Comparison of ENCODE assay signal across 9 cellular contexts in genomic region chr2:166494140-166494544, GRCh38. TPM values are rescaled to one million over a fixed set of nuclear protein-coding genes. Genes with fewer than 3 reads are reported as not detected.
DNase-seq lines count a peak whose midpoint lies in the region; ATAC-seq, FAIRE-seq and TF ChIP-seq lines count a peak whose summit lies in the region.
"Had no signal": no experiment of that assay in that cellular context is flagged by ENCODE, and none has a peak within 500 bp of the region (broad histone marks: within the 10 kb centered on the region; RNA-seq: fewer than 3 reads in every experiment).

TSS of gene SCN7A (minus strand) at chr2:166494249. CDS start at chr2:166477696, 16,553 bp downstream.

- H3K27me3 Mint-ChIP-seq in H9 (ENCODE audit: low read depth), result peaks cover 20% of the 10 kb centered on the region
- peaks cover 0 to 2% of the 10 kb centered on the region in 2 donors for H3K27me3 Mint-ChIP-seq in CD8-positive, alpha-beta memory T cell

- H4K20me1 ChIP-seq in H9 (ENCODE audit: control insufficient read depth, insufficient read depth, insufficient read length) (no peaks in the 10 kb centered on the region), SK-N-SH (ENCODE audit: insufficient read depth) (no peaks in the 10 kb centered on the region)

- H3K18ac ChIP-seq in H9 (ENCODE audit: insufficient read length, low read depth, low read length), result peak within 1 kb of the TSS; percentile 67

- peak within 1 kb of the TSS in 1 of 3 experiments; percentile 70; a peak in 1 of 7 replicates for H3K27ac Mint-ChIP-seq in H9
- H3K27ac Mint-ChIP-seq in CD8-positive, alpha-beta memory T cell, result peak within 1 kb of the TSS in 1 of 8 donors; percentile 74
- H3K27ac Mint-ChIP-seq: activated naive CD8-positive, alpha-beta T cell treated with anti-CD3 and anti-CD28 coated beads, Interleukin-2, amount 10 ng/mL, durations not matched to agents 7 days and 5 days had no signal

- no CpG with 5 or more reads among the region's 14 CpGs for WGBS in H9 (ENCODE audit: extremely low coverage, insufficient read length, low lambda C conversion rate)
- whole genome bisulfite sequencing in SK-N-SH (ENCODE audit: low lambda C conversion rate), result 5% methylated on average over 14 of the region's 14 CpGs

- TF ChIP-seq CTCF in H9 (conservative IDR thresholded peaks at IDR 0.05) (no peak), SK-N-SH (IDR thresholded peaks at IDR 0.05) (no peak)

- POLR2A ChIA-PET in SK-N-SH (lab: Yijun Ruan, JAX), result interaction anchor here (0.6 to 1.1 kb wide), 2 partner anchors 113 to 118 kb away, joined by 3 read pairs; partner anchors contain the start of gene SCN9A
- POLR2A ChIA-PET in CD8-positive, alpha-beta memory T cell (lab: Charles Lee), result no interaction called here

- no peak within 1 kb of the TSS for H2BK12ac ChIP-seq in H9 (ENCODE audit: insufficient read length, low read depth, low read length)

- H2AFZ ChIP-seq in H9 (ENCODE audit: low read length), result peak within 1 kb of the TSS; percentile 98
- H2AFZ ChIP-seq in SK-N-SH (ENCODE audit: low read depth), result peak within 1 kb of the TSS; percentile 69

- H2BK15ac ChIP-seq in H9 (ENCODE audit: low read depth, low read length), result no peak within 1 kb of the TSS

- H4K8ac ChIP-seq in H9 (replicated peaks; ENCODE audit: insufficient read length, low read depth, low read length), result no peak within 1 kb of the TSS

- no peak within 1 kb of the TSS for H2BK20ac ChIP-seq in H9 (ENCODE audit: low read depth, low read length, poor library complexity, severe bottlenecking)

- intact Hi-C loops in left ventricle myocardium superior (cut with micrococcal nuclease), result no loop called here

- H3K4me1 ChIP-seq in H9 (ENCODE audit: insufficient read depth, low read length), result no peaks in the 10 kb centered on the region
- peaks cover 0 to 9% of the 10 kb centered on the region in 2 experiments; a peak in 2 of 4 replicates for H3K4me1 ChIP-seq in SK-N-SH (ENCODE audit: control insufficient read depth in 1 of 2, insufficient read depth in 2 of 2, low read depth in 1 of 2, low read length in 1 of 2)
- no peaks in the 10 kb centered on the region for H3K4me1 ChIP-seq in CD8-positive, alpha-beta memory T cell (ENCODE audit: insufficient read depth, low read length)

- no peak for TF ChIP-seq EP300 in SK-N-SH (IDR thresholded peaks at IDR 0.05; ENCODE audit: borderline replicate concordance in 1 of 2, low read depth in 1 of 2, low read length in 1 of 2)

- TF ChIP-seq RAD21 in SK-N-SH (IDR thresholded peaks at IDR 0.05; ENCODE audit: low read length), result no peak

- no peak within 1 kb of the TSS for H3K56ac ChIP-seq in H9 (ENCODE audit: insufficient read length, low read depth, low read length)

- H3K4me3 Mint-ChIP-seq in H9, result peak within 1 kb of the TSS; percentile 73 to 86
- peak within 1 kb of the TSS in 1 of 7 donors; percentile 56 for H3K4me3 Mint-ChIP-seq in CD8-positive, alpha-beta memory T cell
- H3K4me3 Mint-ChIP-seq: activated naive CD8-positive, alpha-beta T cell treated with anti-CD3 and anti-CD28 coated beads, Interleukin-2, amount 10 ng/mL, durations not matched to agents 7 days and 5 days had no signal

- ATAC-seq in left ventricle myocardium superior, result peak; percentile 97

- no peaks in the 10 kb centered on the region for H3K9me3 Mint-ChIP-seq in H9
- peaks cover 0 to 5% (median 2%) of the 10 kb centered on the region in 5 donors for H3K9me3 Mint-ChIP-seq in CD8-positive, alpha-beta memory T cell
- H3K9me3 Mint-ChIP-seq: activated naive CD8-positive, alpha-beta T cell treated with anti-CD3 and anti-CD28 coated beads, Interleukin-2, amount 10 ng/mL, durations not matched to agents 7 days and 5 days had no signal

- H2AK5ac ChIP-seq in H9 (ENCODE audit: insufficient read length, low read length), result no peak within 1 kb of the TSS

- FAIRE-seq in GM12892 (lab: Jason Lieb, UNC), result no peak

- peaks cover 9 to 13% of the 10 kb centered on the region in 2 experiments; a peak in 3 of 4 replicates for H3K4me1 Mint-ChIP-seq in H9
- H3K4me1 Mint-ChIP-seq in CD8-positive, alpha-beta memory T cell, result no peaks in the 10 kb centered on the region
- H3K4me1 Mint-ChIP-seq: activated naive CD8-positive, alpha-beta T cell treated with anti-CD3 and anti-CD28 coated beads, Interleukin-2, amount 10 ng/mL, durations not matched to agents 7 days and 5 days had no signal

- H3K27me3 ChIP-seq in H9 (ENCODE audit: insufficient read depth, low read length), result no peaks in the 10 kb centered on the region
- no peaks in the 10 kb centered on the region for H3K27me3 ChIP-seq in SK-N-SH (ENCODE audit: insufficient read depth)
- no peaks in the 10 kb centered on the region for H3K27me3 ChIP-seq in CD8-positive, alpha-beta memory T cell (ENCODE audit: insufficient read depth, low read length, poor library complexity, severe bottlenecking)

- peak within 1 kb of the TSS; percentile 35 to 46; a peak in 3 of 4 replicates for H3K4me3 ChIP-seq in SK-N-SH (ENCODE audit: low read depth in 2 of 2, low read length in 1 of 2)
- H3K4me3 ChIP-seq in CD8-positive, alpha-beta memory T cell (ENCODE audit: low read length), result no peak within 1 kb of the TSS

- no peak within 1 kb of the TSS for H4K91ac ChIP-seq in H9 (ENCODE audit: insufficient read length, low read depth, low read length)

- no peak within 1 kb of the TSS for H3K4ac ChIP-seq in H9 (ENCODE audit: low read depth, low read length)

- H3K23me2 ChIP-seq in H9 (ENCODE audit: insufficient read length, low read depth, low read length, poor library complexity, severe bottlenecking), result peaks cover 6% of the 10 kb centered on the region

- CTCF ChIA-PET in SK-N-SH (lab: Yijun Ruan, JAX), result interaction anchor here (1.0 to 3.5 kb wide), 3 partner anchors 22 to 118 kb away, joined by 3 to 12 read pairs (median 3); partner anchors contain the start of gene SCN9A
- CTCF ChIA-PET in CD8-positive, alpha-beta memory T cell (lab: Charles Lee), result no interaction called here

- H3K9me3 ChIP-seq in H9 (ENCODE audit: control insufficient read depth, low read depth, low read length) (no peaks in the 10 kb centered on the region), SK-N-SH (no peaks in the 10 kb centered on the region)
- no peaks in the 10 kb centered on the region for H3K9me3 ChIP-seq in CD8-positive, alpha-beta memory T cell (ENCODE audit: low read length)

- H3K79me2 ChIP-seq in H9 (ENCODE audit: insufficient read depth, low read length), result no peaks in the 10 kb centered on the region
- no peaks in the 10 kb centered on the region for H3K79me2 ChIP-seq in SK-N-SH (ENCODE audit: insufficient read depth)

- H4K5ac ChIP-seq in H9 (ENCODE audit: insufficient read length, low read depth, low read length), result no peak within 1 kb of the TSS

- no peaks in the 10 kb centered on the region for H3K36me3 ChIP-seq in SK-N-SH (replicated peaks in 1 of 2; ENCODE audit: control insufficient read depth in 1 of 2, insufficient read depth in 2 of 2, low read length in 1 of 2)
- no peaks in the 10 kb centered on the region for H3K36me3 ChIP-seq in CD8-positive, alpha-beta memory T cell (ENCODE audit: insufficient read depth, low read length)

- peak within 1 kb of the TSS; percentile 70 for H3K4me2 ChIP-seq in H9 (ENCODE audit: insufficient read depth, insufficient read length, low read length)
- H3K4me2 ChIP-seq in SK-N-SH, result peak within 1 kb of the TSS; percentile 76

- H3K14ac ChIP-seq in H9 (ENCODE audit: insufficient read depth, low read length), result 0 out of 2 replicates have a peak within 1 kb of the TSS, but pooled peaks have one; percentile 22

- no peak within 1 kb of the TSS for H3K23ac ChIP-seq in H9 (ENCODE audit: insufficient read length, low read depth, low read length)

- no peaks in the 10 kb centered on the region for H3F3A ChIP-seq in SK-N-SH (replicated peaks; ENCODE audit: insufficient read depth)

- DNase-seq in H9, result peak; percentile 62
- peak; percentile 63 for DNase-seq in SK-N-SH
- DNase-seq in left ventricle myocardium superior, result peak; percentile 94
- peak; percentile 82 for DNase-seq in retina
- no peak for DNase-seq in activated CD4-positive, alpha-beta T cell treated with anti-CD3 and anti-CD28 coated beads for 4 hours
- no peak for DNase-seq in CD8-positive, alpha-beta memory T cell
- no peak for DNase-seq in activated naive CD4-positive, alpha-beta T cell treated with Interleukin-2 at 50 U/mL for 16 hours
- DNase-seq in GM12892 (ENCODE audit: insufficient read length), result no peak
- DNase-seq: activated naive CD8-positive, alpha-beta T cell treated with anti-CD3 and anti-CD28 coated beads, Interleukin-2, amount 10 ng/mL, durations not matched to agents 7 days and 5 days had no signal

- H3K9ac ChIP-seq in H9 (ENCODE audit: extremely low read depth, insufficient read length, low read length), result peak within 1 kb of the TSS; percentile 45
- H3K9ac ChIP-seq in SK-N-SH, result no peak within 1 kb of the TSS

- TF ChIP-seq POLR2A in GM12892 (IDR thresholded peaks at IDR 0.05; ENCODE audit: low read depth, low read length), result no peak

- no peak within 1 kb of the TSS for H3K27ac ChIP-seq in H9 (ENCODE audit: insufficient read length, low read depth, low read length)
- H3K27ac ChIP-seq in SK-N-SH (ENCODE audit: low read depth in 2 of 2, low read length in 1 of 2), result no peak within 1 kb of the TSS; a peak in 1 of 4 replicates
- H3K27ac ChIP-seq in CD8-positive, alpha-beta memory T cell (ENCODE audit: low read depth, low read length), result no peak within 1 kb of the TSS

- H3K9me2 ChIP-seq in SK-N-SH, result no peaks in the 10 kb centered on the region

- no peak within 1 kb of the TSS for H2BK5ac ChIP-seq in H9 (ENCODE audit: insufficient read length, low read length)

- H2BK120ac ChIP-seq in H9 (ENCODE audit: low read depth, low read length, poor library complexity, severe bottlenecking), result no peak within 1 kb of the TSS

- H3K79me1 ChIP-seq in H9 (ENCODE audit: insufficient read depth, low read depth, low read length, poor library complexity, severe bottlenecking), result no peaks in the 10 kb centered on the region

- H3T11ph ChIP-seq in H9 (ENCODE audit: low read length), result no peak within 1 kb of the TSS

- no peaks in the 10 kb centered on the region for H3K36me3 Mint-ChIP-seq in H9 (ENCODE audit: insufficient read depth in 1 of 3, low read depth in 3 of 3)
- no peaks in the 10 kb centered on the region for H3K36me3 Mint-ChIP-seq in CD8-positive, alpha-beta memory T cell
- H3K36me3 Mint-ChIP-seq: activated naive CD8-positive, alpha-beta T cell treated with anti-CD3 and anti-CD28 coated beads, Interleukin-2, amount 10 ng/mL, durations not matched to agents 7 days and 5 days had no signal

TF ChIP-seq in SK-N-SH, 30 proteins besides CTCF, POLR2A, EP300 and RAD21 (continues in another document):
- TF ChIP-seq FOXJ3 (CRISPR knock-in tag; IDR thresholded peaks at IDR 0.05) (0 out of 2 replicates have a peak, but pooled peaks have one; percentile 24), MAX (IDR thresholded peaks at IDR 0.05; ENCODE audit: low read depth) (no peak), JUND (IDR thresholded peaks at IDR 0.05) (no peak)

RNA-seq across cellular contexts. Expression of gene SCN7A, which starts in this region (rescaled TPM):
- total RNA-seq in H9 (2021) (0.07 and 0.11 TPM in 2 replicates), left ventricle myocardium superior (28.5 TPM)
- 0.02 and 0.05 TPM in 2 replicates for polyA plus RNA-seq in SK-N-SH (2012; rRNA removed)
- polyA plus RNA-seq in SK-N-SH (2012; cell fraction: cytosol; rRNA removed), result 0.04 and 0.05 TPM in 2 replicates
- 0.02 TPM in 2 replicates for polyA plus RNA-seq in SK-N-SH (2012; cell fraction: nucleus; rRNA removed)
- total RNA-seq in CD8-positive, alpha-beta memory T cell, result not detected
- polyA plus RNA-seq in CD8-positive, alpha-beta memory T cell, result not detected
- not detected for polyA plus RNA-seq in GM12892 (2012; ENCODE audit: missing spikeins)
- total RNA-seq: activated naive CD8-positive, alpha-beta T cell treated with anti-CD3 and anti-CD28 coated beads, Interleukin-2, amount 10 ng/mL, durations not matched to agents 7 days and 5 days had no signal

Comparison
In these comparisons a context has a peak if more than half of its experiments do, and no peak if none do; other contexts are left out.
1. RNA of gene SCN7A (total RNA-seq): 28.5 TPM in left ventricle myocardium superior (single experiment); 0.07 to 0.11 TPM in H9 and not detected in CD8-positive, alpha-beta memory T cell; every median in the first group is over 10 times any median in the second.
2. Peak in DNase-seq, H3K9ac ChIP-seq and H3K4me2 ChIP-seq in H9; RNA of the gene not detected or under 1 TPM.
3. Peak in DNase-seq, H3K4me3 ChIP-seq and H3K4me2 ChIP-seq in SK-N-SH; RNA of the gene not detected or under 1 TPM.
4. DNase-seq: peak in left ventricle myocardium superior (single experiment) and retina (single experiment); none in activated CD4-positive, alpha-beta T cell treated with anti-CD3 and anti-CD28 coated beads for 4 hours (0 of 2), CD8-positive, alpha-beta memory T cell (0 of 5), activated naive CD4-positive, alpha-beta T cell treated with Interleukin-2 at 50 U/mL for 16 hours (single experiment) and GM12892 (single experiment).